Comparison of ENCODE assay signal across 21 cellular contexts in the genomic region with DNA sequence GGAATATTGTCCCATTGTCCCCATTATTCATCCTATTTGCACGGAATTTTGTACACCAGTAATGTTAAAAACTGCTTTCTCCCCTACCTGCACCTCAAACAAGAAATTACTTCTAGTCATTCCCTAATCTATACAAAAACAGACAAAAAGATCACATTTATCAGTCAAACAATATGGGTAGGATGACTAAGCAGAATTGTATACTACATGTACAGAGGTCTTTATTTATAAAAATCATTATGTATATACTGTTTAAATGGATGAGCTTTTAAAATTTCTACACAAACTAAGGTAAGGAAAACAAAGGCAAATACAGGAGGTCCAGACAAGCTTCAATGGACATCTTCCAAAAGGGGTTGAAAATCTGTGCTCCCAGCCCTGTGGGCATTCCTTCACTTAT.
DNase-seq lines count a peak whose midpoint lies in the region; ATAC-seq, FAIRE-seq and TF ChIP-seq lines count a peak whose summit lies in the region.
"Had no signal": no experiment of that assay in that cellular context is flagged by ENCODE, and none has a peak within 500 bp of the region (broad histone marks: within the 10 kb centered on the region; RNA-seq: fewer than 3 reads in every experiment).

No MANE protein-coding gene starts in this region.

- TF ChIP-seq EP300 in A549 (IDR thresholded peaks at IDR 0.05) (no peak), K562 (IDR thresholded peaks at IDR 0.05; ENCODE audit: low read length) (no peak), tibial nerve (IDR thresholded peaks at IDR 0.05) (no peak)

- H4K20me1 ChIP-seq in GM23338 (replicated peaks; ENCODE audit: insufficient read depth) (no peaks in the 10 kb centered on the region), K562 (replicated peaks; ENCODE audit: control insufficient read depth, insufficient read depth, low read length) (no peaks in the 10 kb centered on the region)
- H4K20me1 ChIP-seq: BLaER1 treated with 17β-estradiol and CSF1 and Interleukin-3, amounts not matched to agents 10 nM and 100 nM had no signal

- BruUV-seq in K562 (replicated peaks; lab: Mats Ljungman, UMichigan) = no TSS peak

- no peak overlapping the region for H3K9ac ChIP-seq in K562 (ENCODE audit: insufficient read depth in 1 of 2, low read depth in 2 of 2, low read length in 2 of 2)
- H3K9ac ChIP-seq: BLaER1 treated with 17β-estradiol and CSF1 and Interleukin-3, amounts not matched to agents 10 nM and 100 nM had no signal

- no peaks in the 10 kb centered on the region for H3K9me2 ChIP-seq in GM23338 (ENCODE audit: insufficient read depth)

- H3K9me3 ChIP-seq in A549 (no peaks in the 10 kb centered on the region), K562 (replicated peaks; ENCODE audit: control insufficient read depth, insufficient read depth, low read depth, low read length) (no peaks in the 10 kb centered on the region), tibial nerve (no peaks in the 10 kb centered on the region)
- H3K9me3 ChIP-seq: Caco-2 had no signal

- peaks cover 12% of the 10 kb centered on the region for H3K36me3 Mint-ChIP-seq in GM23338 (ENCODE audit: low read depth)
- H3K36me3 Mint-ChIP-seq: CD8-positive, alpha-beta T cell had no signal

- H3K4me3 ChIP-seq in A549 (no peak overlapping the region), GM23338 (no peak overlapping the region), K562 (no peak overlapping the region), tibial nerve (no peak overlapping the region)
- H3K4me3 ChIP-seq: BLaER1 treated with 17β-estradiol and CSF1 and Interleukin-3, amounts not matched to agents 10 nM and 100 nM had no signal

- no peak overlapping the region for H2AFZ ChIP-seq in GM23338
- H2AFZ ChIP-seq in K562 (ENCODE audit: low read depth, low read length) = no peak overlapping the region

- TF ChIP-seq CTCF in A549 (IDR thresholded peaks at IDR 0.05) (no peak), GM23338 (conservative IDR thresholded peaks at IDR 0.05; ENCODE audit: low read depth in 2 of 2) (no peak), K562 (IDR thresholded peaks at IDR 0.05 in 2 of 3, conservative IDR thresholded peaks at IDR 0.05 in 1 of 3; ENCODE audit: insufficient read depth in 2 of 3, low read depth in 1 of 3, low read length in 3 of 3) (no peak), tibial nerve (IDR thresholded peaks at IDR 0.05) (no peak)

- ATAC-seq in A549 (no peak), GM23338 (no peak), K562 (no peak)
- ATAC-seq: CD8-positive, alpha-beta T cell had no signal

- TF ChIP-seq RAD21 in A549 (conservative IDR thresholded peaks at IDR 0.05 in 1 of 2, IDR thresholded peaks at IDR 0.05 in 1 of 2) = no peak
- TF ChIP-seq RAD21 in K562 (CRISPR knock-in tag; conservative IDR thresholded peaks at IDR 0.05 in 1 of 2, IDR thresholded peaks at IDR 0.05 in 1 of 2) = no peak

- DNase-seq in A549 (ENCODE audit: low read depth in 1 of 2, low spot score in 1 of 2) (no peak), GM23338 (ENCODE audit: low spot score) (no peak), K562 (ENCODE audit: extremely low read depth in 1 of 4, low spot score in 3 of 4) (no peak), tibial nerve (ENCODE audit: low spot score in 2 of 2) (no peak), MV-4-11 (lab: John Stamatoyannopoulos, UW) (no peak)
- DNase-seq: 8988T; AML-193; Caco-2; Calu3; CD4-positive, alpha-beta T cell; CD8-positive, alpha-beta T cell; DMS79 treated with DMSO at 0.1 percent for 48 hours; GF-D8 had no signal

- no peaks in the 10 kb centered on the region for H3K27me3 ChIP-seq in GM23338 (ENCODE audit: insufficient read depth)
- no peaks in the 10 kb centered on the region; a peak in 1 of 5 replicates for H3K27me3 ChIP-seq in K562 (ENCODE audit: control insufficient read depth in 2 of 2, insufficient read depth in 2 of 2, low read length in 2 of 2)
- H3K27me3 ChIP-seq in tibial nerve = no peaks in the 10 kb centered on the region
- H3K27me3 ChIP-seq: BLaER1 treated with 17β-estradiol and CSF1 and Interleukin-3, amounts not matched to agents 10 nM and 100 nM had no signal

- H3F3A ChIP-seq in GM23338 (replicated peaks; ENCODE audit: low read depth) = no peaks in the 10 kb centered on the region

- FAIRE-seq in A549 (lab: Jason Lieb, UNC) (no peak), K562 (lab: Jason Lieb, UNC) (no peak)
- FAIRE-seq: A204.1, D721Med, G401.6, GM12891, GM19239 had no signal

- CTCF ChIA-PET in A549 (lab: Yijun Ruan, JAX) (interaction anchor here (0.9 kb wide), 1 partner anchor 21 kb away, joined by 3 read pairs; no protein-coding TSS in a partner anchor), K562 (lab: Yijun Ruan, JAX; ENCODE audit: low intra/inter-chr PET ratio) (no interaction called here)

- H3K4me1 Mint-ChIP-seq in GM23338 = no peaks in the 10 kb centered on the region
- H3K4me1 Mint-ChIP-seq: B cell had no signal

- TF ChIP-seq POLR2A in A549 (IDR thresholded peaks at IDR 0.05; ENCODE audit: low read length) = no peak
- no peak for TF ChIP-seq POLR2A in K562 (conservative IDR thresholded peaks at IDR 0.05)
- TF ChIP-seq POLR2A in tibial nerve (IDR thresholded peaks at IDR 0.05) = no peak

- H3K27me3 Mint-ChIP-seq in GM23338 (ENCODE audit: insufficient read depth, low read depth, poor library complexity) = no peaks in the 10 kb centered on the region
- H3K27me3 Mint-ChIP-seq: B cell; CD4-positive, alpha-beta T cell had no signal

- POLR2A ChIA-PET in A549 (lab: Yijun Ruan, JAX) (no interaction called here), K562 (lab: Yijun Ruan, JAX) (no interaction called here)

- H3K4me3 Mint-ChIP-seq in GM23338 = no peak overlapping the region
- H3K4me3 Mint-ChIP-seq: B cell; CD4-positive, alpha-beta T cell; CD8-positive, alpha-beta T cell had no signal

- in situ Hi-C loops in K562 (cut with MboI) = no loop called here

- H3K27ac Mint-ChIP-seq in GM23338 = peak overlapping the region; percentile 84
- H3K27ac Mint-ChIP-seq: B cell; CD4-positive, alpha-beta T cell; CD8-positive, alpha-beta T cell had no signal

- H3K27ac ChIP-seq in A549 (peak overlapping the region in 1 of 2 experiments; percentile 42; a peak in 1 of 6 replicates), GM23338 (ENCODE audit: low read depth) (no peak overlapping the region), K562 (ENCODE audit: extremely low read depth, low read depth, low read length) (no peak overlapping the region), tibial nerve (no peak overlapping the region)
- H3K27ac ChIP-seq: BLaER1 treated with 17β-estradiol and CSF1 and Interleukin-3, amounts not matched to agents 10 nM and 100 nM; C4-2B had no signal

- no peaks in the 10 kb centered on the region for H3K9me1 ChIP-seq in K562 (ENCODE audit: control insufficient read depth, insufficient read depth, low read length)

- no peaks in the 10 kb centered on the region for H3K79me2 ChIP-seq in GM23338 (replicated peaks; ENCODE audit: insufficient read depth)
- H3K79me2 ChIP-seq in K562 (ENCODE audit: control insufficient read depth, insufficient read depth, low read length) = no peaks in the 10 kb centered on the region

- peaks cover 17% of the 10 kb centered on the region for H3K9me3 Mint-ChIP-seq in GM23338
- H3K9me3 Mint-ChIP-seq: CD8-positive, alpha-beta T cell had no signal

- 78% methylated on average over 1 of the region's 1 CpG for whole genome bisulfite sequencing in A549 (ENCODE audit: missing lambda C conversion rate)
- 0% methylated on average over 1 of the region's 1 CpG for WGBS in K562 (ENCODE audit: insufficient coverage, low coverage, missing lambda C conversion rate)
- 92 to 98% methylated on average over 1 of the region's 1 CpG for WGBS in tibial nerve, 2 donors

- H3K36me3 ChIP-seq in GM23338 (ENCODE audit: insufficient read depth) (no peaks in the 10 kb centered on the region), K562 (ENCODE audit: control insufficient read depth, insufficient read depth, low read length) (no peaks in the 10 kb centered on the region), tibial nerve (peaks cover 0 to 62% (median 0%) of the 10 kb centered on the region in 3 donors)

- no peaks in the 10 kb centered on the region for H3K4me1 ChIP-seq in A549
- no peaks in the 10 kb centered on the region for H3K4me1 ChIP-seq in GM23338 (ENCODE audit: insufficient read depth)
- no peaks in the 10 kb centered on the region for H3K4me1 ChIP-seq in K562 (replicated peaks in 1 of 2; ENCODE audit: control insufficient read depth in 2 of 2, insufficient read depth in 2 of 2, low read length in 2 of 2)
- no peaks in the 10 kb centered on the region for H3K4me1 ChIP-seq in tibial nerve
- H3K4me1 ChIP-seq: BLaER1 treated with 17β-estradiol and CSF1 and Interleukin-3, amounts not matched to agents 10 nM and 100 nM; Caco-2 had no signal

- intact Hi-C loops in K562 (cut with micrococcal nuclease) = no loop called here

- H3K4me2 ChIP-seq in A549 (no peak overlapping the region), GM23338 (no peak overlapping the region), K562 (ENCODE audit: insufficient read depth, low read length) (no peak overlapping the region)
- H3K4me2 ChIP-seq: BLaER1 treated with 17β-estradiol and CSF1 and Interleukin-3, amounts not matched to agents 10 nM and 100 nM had no signal

TF ChIP-seq in A549, 52 proteins besides CTCF, POLR2A, EP300 and RAD21:
- TF ChIP-seq MAFK (IDR thresholded peaks at IDR 0.05; ENCODE audit: partially characterized antibody) = peak; percentile 71
- TF ChIP-seq FOSB (CRISPR knock-in tag; IDR thresholded peaks at IDR 0.05) = no peak
- no peak for TF ChIP-seq SREBF2 (IDR thresholded peaks at IDR 0.05)
- peak; percentile 56 for TF ChIP-seq NFE2L2 (conservative IDR thresholded peaks at IDR 0.05; ENCODE audit: low read length)

TF ChIP-seq in GM23338, 12 proteins besides CTCF, POLR2A, EP300 and RAD21 (continues in another document):
- no peak for TF ChIP-seq JUNB (IDR thresholded peaks at IDR 0.05; ENCODE audit: unreplicated experiment)
- TF ChIP-seq, protein P1, sequence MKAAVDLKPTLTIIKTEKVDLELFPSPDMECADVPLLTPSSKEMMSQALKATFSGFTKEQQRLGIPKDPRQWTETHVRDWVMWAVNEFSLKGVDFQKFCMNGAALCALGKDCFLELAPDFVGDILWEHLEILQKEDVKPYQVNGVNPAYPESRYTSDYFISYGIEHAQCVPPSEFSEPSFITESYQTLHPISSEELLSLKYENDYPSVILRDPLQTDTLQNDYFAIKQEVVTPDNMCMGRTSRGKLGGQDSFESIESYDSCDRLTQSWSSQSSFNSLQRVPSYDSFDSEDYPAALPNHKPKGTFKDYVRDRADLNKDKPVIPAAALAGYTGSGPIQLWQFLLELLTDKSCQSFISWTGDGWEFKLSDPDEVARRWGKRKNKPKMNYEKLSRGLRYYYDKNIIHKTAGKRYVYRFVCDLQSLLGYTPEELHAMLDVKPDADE (IDR thresholded peaks at IDR 0.05) = no peak

TF ChIP-seq in K562, 482 proteins besides CTCF, POLR2A, EP300 and RAD21:
- TF ChIP-seq MAFG (tag; conservative IDR thresholded peaks at IDR 0.05) (peak; percentile 53), ZNF316 (IDR thresholded peaks at IDR 0.05) (peak; percentile 32; the same call in 1 of the 2 replicates), NFE2L1 (tag; IDR thresholded peaks at IDR 0.05; ENCODE audit: borderline replicate concordance, low read depth) (peak; percentile 51; the same call in 1 of the 2 replicates), NELFE (IDR thresholded peaks at IDR 0.05; ENCODE audit: insufficient read depth, insufficient read length) (no peak), C11orf30 (IDR thresholded peaks at IDR 0.05; ENCODE audit: low read depth) (peak; percentile 8; the same call in 1 of the 2 replicates), NFE2 (IDR thresholded peaks at IDR 0.05; ENCODE audit: low read depth) (peak; percentile 32; the same call in 1 of the 2 replicates)

Comparison
In these comparisons a context has a peak if more than half of its experiments do, and no peak if none do; other contexts are left out.
1. Of the 35 proteins assayed by ChIP-seq in both K562 and A549: peak only in K562: none; only in A549: MAFK; in both: none; in neither: 34.